In genomic region chr21:36239585-36239984, GRCh38 we compare ENCODE assay signal across 24 cellular contexts.
DNase-seq lines count a peak whose midpoint lies in the region; ATAC-seq, FAIRE-seq and TF ChIP-seq lines count a peak whose summit lies in the region.
"Had no signal": no experiment of that assay in that cellular context is flagged by ENCODE, and none has a peak within 500 bp of the region (broad histone marks: within the 10 kb centered on the region; RNA-seq: fewer than 3 reads in every experiment).

No MANE protein-coding gene starts in this region.

- no peaks in the 10 kb centered on the region for H3K9me2 ChIP-seq in GM23338 (ENCODE audit: insufficient read depth)

- H3K36me3 Mint-ChIP-seq in T-helper 17 cell (ENCODE audit: low read depth): no peaks in the 10 kb centered on the region
- H3K36me3 Mint-ChIP-seq in GM23338 (ENCODE audit: low read depth): no peaks in the 10 kb centered on the region; the same call in 2 of the 3 replicates

- H3K27ac Mint-ChIP-seq in T-helper 17 cell (peak overlapping the region; percentile 6), GM23338 (no peak overlapping the region)
- H3K27ac Mint-ChIP-seq in stimulated activated naive CD8-positive, alpha-beta T cell treated with anti-CD3 and anti-CD28 coated beads, Interleukin-15, amount 100 ng/mL, for 72 hours: no peak overlapping the region
- H3K27ac Mint-ChIP-seq: B cell; CD4-positive, alpha-beta T cell; CD8-positive, alpha-beta T cell had no signal

- H2BK5ac ChIP-seq in H1 (ENCODE audit: low read depth, low read length) (no peak overlapping the region), trophoblast cell (ENCODE audit: low read depth, low read length, poor library complexity) (no peak overlapping the region)

- no peak overlapping the region for H2AK5ac ChIP-seq in H1 (ENCODE audit: low read depth, low read length)
- H2AK5ac ChIP-seq in trophoblast cell (ENCODE audit: low read length): no peak overlapping the region

- H3K9me3 Mint-ChIP-seq in stimulated activated naive CD8-positive, alpha-beta T cell treated with anti-CD3 and anti-CD28 coated beads, Interleukin-15, amount 100 ng/mL, for 72 hours: no peaks in the 10 kb centered on the region
- H3K9me3 Mint-ChIP-seq in GM23338: no peaks in the 10 kb centered on the region
- H3K9me3 Mint-ChIP-seq: CD4-positive, alpha-beta T cell; CD8-positive, alpha-beta T cell had no signal

- H3K27me3 Mint-ChIP-seq in T-helper 17 cell (no peaks in the 10 kb centered on the region), GM23338 (ENCODE audit: insufficient read depth, low read depth, poor library complexity) (peaks cover 9% of the 10 kb centered on the region)
- H3K27me3 Mint-ChIP-seq in stimulated activated naive CD8-positive, alpha-beta T cell treated with anti-CD3 and anti-CD28 coated beads, Interleukin-15, amount 100 ng/mL, for 72 hours: no peaks in the 10 kb centered on the region
- H3K27me3 Mint-ChIP-seq: B cell; CD4-positive, alpha-beta T cell had no signal

- H4K5ac ChIP-seq in H1 (ENCODE audit: insufficient read length, low read depth, low read length): no peak overlapping the region

- H3K4me1 Mint-ChIP-seq in T-helper 17 cell (peaks cover 8% of the 10 kb centered on the region), GM23338 (peaks cover 2% of the 10 kb centered on the region; the same call in 2 of the 3 replicates)
- peaks cover under 1% of the 10 kb centered on the region for H3K4me1 Mint-ChIP-seq in stimulated activated naive CD8-positive, alpha-beta T cell treated with anti-CD3 and anti-CD28 coated beads, Interleukin-15, amount 100 ng/mL, for 72 hours

- CTCF ChIA-PET in H1 (lab: Charles Lee; ENCODE audit: partially characterized antibody): interaction anchor here (0.5 kb wide), 1 partner anchor 695 kb away, joined by 3 read pairs; no protein-coding TSS in a partner anchor

- no peak overlapping the region for H3K4me3 Mint-ChIP-seq in T-helper 17 cell
- H3K4me3 Mint-ChIP-seq in stimulated activated naive CD8-positive, alpha-beta T cell treated with anti-CD3 and anti-CD28 coated beads, Interleukin-15, amount 100 ng/mL, for 72 hours: no peak overlapping the region
- no peak overlapping the region for H3K4me3 Mint-ChIP-seq in GM23338
- H3K4me3 Mint-ChIP-seq: B cell; CD4-positive, alpha-beta T cell; CD8-positive, alpha-beta T cell had no signal

- H3K9ac ChIP-seq in HUES48 (ENCODE audit: low read depth, low read length): 0 out of 2 replicates have a peak overlapping the region, but pooled peaks have one; percentile 18
- no peak overlapping the region for H3K9ac ChIP-seq in H1 (replicated peaks in 1 of 4; ENCODE audit: extremely low read depth in 1 of 4, low read depth in 3 of 4, low read length in 3 of 4)
- no peak overlapping the region for H3K9ac ChIP-seq in trophoblast cell (ENCODE audit: low read length)
- H3K9ac ChIP-seq: BLaER1 treated with 17β-estradiol and CSF1 and Interleukin-3, amounts not matched to agents 10 nM and 100 nM had no signal

- H3K4ac ChIP-seq in H1 (replicated peaks; ENCODE audit: insufficient read length, low read depth, low read length) (no peak overlapping the region), trophoblast cell (ENCODE audit: low read depth, low read length) (no peak overlapping the region)

- no peak for TF ChIP-seq CTCF in H1 (IDR thresholded peaks at IDR 0.05; ENCODE audit: control extremely low read depth in 1 of 3, insufficient read depth in 1 of 3, low read depth in 1 of 3, low read length in 3 of 3)
- TF ChIP-seq CTCF in GM23338 (conservative IDR thresholded peaks at IDR 0.05; ENCODE audit: low read depth in 2 of 2): no peak

- no peak overlapping the region for H3K23ac ChIP-seq in H1 (ENCODE audit: insufficient read length)
- no peak overlapping the region for H3K23ac ChIP-seq in trophoblast cell (ENCODE audit: low read length)

- no peak overlapping the region for H2BK12ac ChIP-seq in H1 (ENCODE audit: low read depth, low read length)
- peak overlapping the region; percentile 13 for H2BK12ac ChIP-seq in trophoblast cell (ENCODE audit: low read length)

- no peak overlapping the region for H2BK120ac ChIP-seq in H1 (replicated peaks; ENCODE audit: low read depth, low read length)
- no peak overlapping the region for H2BK120ac ChIP-seq in trophoblast cell (ENCODE audit: insufficient read depth, low read length, poor library complexity)

- H3K79me2 ChIP-seq in H1 (ENCODE audit: control insufficient read depth in 1 of 2, insufficient read depth in 2 of 2, low read length in 2 of 2): no peaks in the 10 kb centered on the region
- H3K79me2 ChIP-seq in trophoblast cell (ENCODE audit: control insufficient read depth, insufficient read depth, low read length, poor library complexity): no peaks in the 10 kb centered on the region
- no peaks in the 10 kb centered on the region for H3K79me2 ChIP-seq in GM23338 (replicated peaks; ENCODE audit: insufficient read depth)

- H3K4me2 ChIP-seq in H1 (ENCODE audit: insufficient read depth in 1 of 2, low read depth in 2 of 2, low read length in 2 of 2) (no peak overlapping the region), trophoblast cell (ENCODE audit: low read length) (no peak overlapping the region), GM23338 (no peak overlapping the region)
- H3K4me2 ChIP-seq: A549; BLaER1 treated with 17β-estradiol and CSF1 and Interleukin-3, amounts not matched to agents 10 nM and 100 nM had no signal

- peaks cover 0 to 1% of the 10 kb centered on the region in 2 experiments for H4K20me1 ChIP-seq in H1 (replicated peaks in 1 of 2; ENCODE audit: control insufficient read depth in 1 of 2, insufficient read depth in 2 of 2, low read length in 2 of 2)
- peaks cover 4% of the 10 kb centered on the region; the same call in 1 of the 2 replicates for H4K20me1 ChIP-seq in GM23338 (replicated peaks; ENCODE audit: insufficient read depth)

- H3K4me3 ChIP-seq in HUES48 (ENCODE audit: low read depth, low read length) (no peak overlapping the region), H1 (ENCODE audit: extremely low read depth in 1 of 4, insufficient read depth in 2 of 4, low read depth in 3 of 4, low read length in 4 of 4) (no peak overlapping the region), trophoblast cell (ENCODE audit: low read depth, low read length) (no peak overlapping the region), GM23338 (no peak overlapping the region)
- H3K4me3 ChIP-seq: A549; BLaER1 treated with 17β-estradiol and CSF1 and Interleukin-3, amounts not matched to agents 10 nM and 100 nM had no signal

- H2BK20ac ChIP-seq in H1 (ENCODE audit: low read length): no peak overlapping the region

- H3F3A ChIP-seq in GM23338 (replicated peaks; ENCODE audit: low read depth): no peaks in the 10 kb centered on the region

- 92% methylated on average over 20 of the region's 20 CpGs; no CpG with 5 or more reads in 1 of the 2 experiments for WGBS in H1 (ENCODE audit: extremely low coverage in 1 of 2, insufficient coverage in 1 of 2, insufficient read length in 1 of 2, insufficient replicate concordance in 2 of 2, low coverage in 1 of 2, low lambda C conversion rate in 2 of 2, missing lambda C conversion rate in 1 of 2), 2 experiments
- WGBS in trophoblast cell (ENCODE audit: extremely low coverage, insufficient coverage, insufficient read length): no CpG with 5 or more reads among the region's 20 CpGs

- no peaks in the 10 kb centered on the region for H3K36me3 ChIP-seq in HUES48 (ENCODE audit: control insufficient read depth, insufficient read depth, low read length)
- H3K36me3 ChIP-seq in H1 (ENCODE audit: control insufficient read depth in 2 of 4, insufficient read depth in 4 of 4, low read length in 3 of 4): no peaks in the 10 kb centered on the region
- peaks cover 10 to 15% of the 10 kb centered on the region in 2 experiments for H3K36me3 ChIP-seq in trophoblast cell (ENCODE audit: control insufficient read depth in 1 of 2, insufficient read depth in 2 of 2, low read length in 2 of 2)
- H3K36me3 ChIP-seq in GM23338 (ENCODE audit: insufficient read depth): no peaks in the 10 kb centered on the region

- H3K14ac ChIP-seq in H1 (ENCODE audit: insufficient read length): no peak overlapping the region
- no peak overlapping the region for H3K14ac ChIP-seq in trophoblast cell (ENCODE audit: low read length)

- H4K12ac ChIP-seq in trophoblast cell (ENCODE audit: low read depth, low read length): no peak overlapping the region

- H3K79me1 ChIP-seq in H1 (ENCODE audit: low read depth, low read length): no peaks in the 10 kb centered on the region
- peaks cover 14% of the 10 kb centered on the region for H3K79me1 ChIP-seq in trophoblast cell (ENCODE audit: low read length)

- no peaks in the 10 kb centered on the region for H3K23me2 ChIP-seq in H1 (ENCODE audit: low read depth, low read length)

- H4K91ac ChIP-seq in H1 (replicated peaks; ENCODE audit: insufficient read length, low read length): no peak overlapping the region
- peak overlapping the region; percentile 21 for H4K91ac ChIP-seq in trophoblast cell (ENCODE audit: low read depth, low read length)

- no peak overlapping the region for H3K27ac ChIP-seq in HUES48 (ENCODE audit: low read depth, low read length)
- no peak overlapping the region for H3K27ac ChIP-seq in H1 (ENCODE audit: low read depth, low read length)
- H3K27ac ChIP-seq in trophoblast cell (ENCODE audit: low read depth, low read length): no peak overlapping the region
- no peak overlapping the region for H3K27ac ChIP-seq in GM23338 (ENCODE audit: low read depth)
- H3K27ac ChIP-seq: 22Rv1; A549; BLaER1 treated with 17β-estradiol and CSF1 and Interleukin-3, amounts not matched to agents 10 nM and 100 nM; C4-2B had no signal

- FAIRE-seq in H1 (lab: Jason Lieb, UNC): no peak
- FAIRE-seq: A549, D721Med, G401.6, GM12891, GM19239 had no signal

- no peaks in the 10 kb centered on the region for H3K9me3 ChIP-seq in HUES48 (ENCODE audit: control insufficient read depth, insufficient read depth, low read length)
- H3K9me3 ChIP-seq in T-helper 17 cell (ENCODE audit: control insufficient read depth, low read length, poor library complexity, severe bottlenecking): no peaks in the 10 kb centered on the region
- no peaks in the 10 kb centered on the region for H3K9me3 ChIP-seq in H1 (ENCODE audit: insufficient read depth in 2 of 2, low read depth in 1 of 2, low read length in 1 of 2)
- no peaks in the 10 kb centered on the region for H3K9me3 ChIP-seq in trophoblast cell (ENCODE audit: insufficient read depth, low read depth, low read length)
- H3K9me3 ChIP-seq: A549; BLaER1 treated with 17β-estradiol and CSF1 and Interleukin-3, amounts not matched to agents 10 nM and 100 nM had no signal

- peak overlapping the region; percentile 35; the same call in 1 of the 2 replicates for H4K8ac ChIP-seq in H1 (ENCODE audit: extremely low read depth, insufficient read depth, low read length)
- H4K8ac ChIP-seq in trophoblast cell (ENCODE audit: low read depth, low read length): no peak overlapping the region

- TF ChIP-seq POLR2A in H1 (IDR thresholded peaks at IDR 0.05; ENCODE audit: control extremely low read depth in 1 of 2, low read depth in 2 of 2, low read length in 2 of 2): no peak

- H3K18ac ChIP-seq in H1 (ENCODE audit: extremely low read depth, low read length) (no peak overlapping the region), trophoblast cell (ENCODE audit: low read length) (peak overlapping the region; percentile 0)

- TF ChIP-seq EP300 in H1 (IDR thresholded peaks at IDR 0.05; ENCODE audit: borderline replicate concordance in 1 of 2, low read depth in 2 of 2, low read length in 2 of 2): no peak

- no peak overlapping the region for H2BK15ac ChIP-seq in H1 (ENCODE audit: low read length)

- no peak overlapping the region for H2AFZ ChIP-seq in H1 (ENCODE audit: low read length)
- no peak overlapping the region for H2AFZ ChIP-seq in trophoblast cell (ENCODE audit: insufficient read depth, low read length, poor library complexity)
- no peak overlapping the region for H2AFZ ChIP-seq in GM23338

- H3K4me1 ChIP-seq in HUES48 (ENCODE audit: control insufficient read depth, insufficient read depth, low read length) (no peaks in the 10 kb centered on the region), H1 (replicated peaks in 1 of 4; ENCODE audit: control insufficient read depth in 3 of 4, insufficient read depth in 4 of 4, low read length in 3 of 4) (no peaks in the 10 kb centered on the region; a peak in 2 of 7 replicates), trophoblast cell (ENCODE audit: control insufficient read depth in 1 of 2, insufficient read depth in 2 of 2, low read length in 2 of 2) (peaks cover 2 to 14% of the 10 kb centered on the region in 2 experiments), GM23338 (ENCODE audit: insufficient read depth) (no peaks in the 10 kb centered on the region)

- H3K56ac ChIP-seq in H1 (replicated peaks; ENCODE audit: insufficient read length, low read depth, low read length): no peak overlapping the region

- H3K27me3 ChIP-seq in HUES48 (ENCODE audit: control insufficient read depth, insufficient read depth, low read length) (no peaks in the 10 kb centered on the region), H1 (replicated peaks in 1 of 4; ENCODE audit: control insufficient read depth in 3 of 4, extremely low read depth in 1 of 4, insufficient read depth in 3 of 4, low read length in 3 of 4) (no peaks in the 10 kb centered on the region), trophoblast cell (ENCODE audit: insufficient read depth, low read length) (no peaks in the 10 kb centered on the region), GM23338 (ENCODE audit: insufficient read depth) (no peaks in the 10 kb centered on the region)
- H3K27me3 ChIP-seq: BLaER1 treated with 17β-estradiol and CSF1 and Interleukin-3, amounts not matched to agents 10 nM and 100 nM had no signal

- no peak for ATAC-seq in T-helper 17 cell
- no peak for ATAC-seq in stimulated activated naive CD8-positive, alpha-beta T cell treated with anti-CD3 and anti-CD28 coated beads, Interleukin-15, amount 100 ng/mL, for 72 hours
- no peak for ATAC-seq in HG03039 (IDR thresholded peaks at IDR 0.05; ENCODE audit: unreplicated experiment)
- no peak for ATAC-seq in GM23338
- ATAC-seq: A549; CD8-positive, alpha-beta T cell had no signal

- POLR2A ChIA-PET in H1 (lab: Charles Lee; ENCODE audit: partially characterized antibody): no interaction called here

- DNase-seq in T-helper 17 cell (no peak), H1 (ENCODE audit: low read depth in 1 of 2, low spot score in 2 of 2) (no peak), trophoblast cell (no peak), SIG-M5 treated with dmso at 0.1 percent for 504 hours (lab: John Stamatoyannopoulos, UW; ENCODE audit: unreplicated experiment) (no peak), GM23338 (ENCODE audit: low spot score) (no peak)
- no peak for DNase-seq in stimulated activated naive CD8-positive, alpha-beta T cell treated with anti-CD3 and anti-CD28 coated beads, Interleukin-15, amount 100 ng/mL, for 72 hours
- DNase-seq: AML-193; Caco-2; Calu3; CD4-positive, alpha-beta T cell; CD8-positive, alpha-beta T cell; DMS79 treated with DMSO at 0.1 percent for 48 hours; GF-D8 had no signal

- TF ChIP-seq RAD21 in H1 (IDR thresholded peaks at IDR 0.05 in 1 of 2, conservative IDR thresholded peaks at IDR 0.05 in 1 of 2; ENCODE audit: low read depth in 2 of 2, low read length in 2 of 2): no peak
